Comparison of ENCODE assay signal across 29 cellular contexts in the genomic region with DNA sequence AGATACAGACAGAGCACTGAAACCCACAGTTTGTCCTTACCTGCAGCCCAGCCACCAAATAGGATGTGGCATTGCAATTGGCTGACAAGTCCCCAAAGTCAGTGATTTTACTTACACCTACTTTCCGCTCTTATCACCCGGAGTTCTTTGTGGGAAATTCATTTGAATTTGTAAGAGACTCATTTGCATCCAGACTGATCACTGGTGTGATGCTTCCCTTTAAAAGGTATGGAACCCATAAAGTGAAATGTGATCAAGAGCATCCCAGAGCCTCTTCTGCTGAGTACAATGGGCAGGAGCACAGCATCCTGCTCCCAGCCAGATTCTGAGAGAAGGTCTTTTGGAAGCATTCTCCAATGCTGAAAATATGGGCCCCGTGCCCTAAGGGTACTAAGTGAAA.
"Had no signal": no experiment of that assay in that cellular context is flagged by ENCODE, and none has a peak within 500 bp of the region (broad histone marks: within the 10 kb centered on the region; RNA-seq: fewer than 3 reads in every experiment).

No MANE protein-coding gene starts in this region.

- H3K27ac ChIP-seq: ascending aorta, body of pancreas, Peyer's patch, RWPE1, SJSA1 had no signal

- H3K4me3 Mint-ChIP-seq: activated B cell treated with CpG ODN at 0.5 μM for 24 hours; activated CD4-positive, alpha-beta memory T cell treated with anti-CD3 and anti-CD28 coated beads for 36 hours; activated CD4-positive, alpha-beta T cell treated with anti-CD3 and anti-CD28 coated beads, Interleukin-2, amount 10 ng/mL, durations not matched to agents 7 days and 5 days; activated naive CD8-positive, alpha-beta T cell treated with anti-CD3 and anti-CD28 coated beads, Interleukin-2, amount 50 U/mL, for 24 hours; activated T-cell treated with anti-CD3 and anti-CD28 coated beads, Interleukin-2, amount 50 U/mL, for 4 hours; T-helper 17 cell had no signal

- DNase-seq: activated B cell treated with CpG ODN at 0.5 μM for 24 hours; activated CD4-positive, alpha-beta memory T cell treated with anti-CD3 and anti-CD28 coated beads for 36 hours; activated CD4-positive, alpha-beta T cell treated with anti-CD3 and anti-CD28 coated beads for 1 hour; activated CD4-positive, alpha-beta T cell treated with anti-CD3 and anti-CD28 coated beads, Interleukin-2, amount 10 ng/mL, durations not matched to agents 7 days and 5 days; activated CD8-positive, alpha-beta memory T cell treated with anti-CD3 and anti-CD28 coated beads for 24 hours; activated effector memory CD4-positive, alpha-beta T cell treated with anti-CD3 and anti-CD28 coated beads, Interleukin-2, amount 50 U/mL, for 16 hours; activated naive CD4-positive, alpha-beta T cell treated with Interleukin-2 at 50 U/mL for 16 hours; activated naive CD8-positive, alpha-beta T cell treated with anti-CD3 and anti-CD28 coated beads, Interleukin-2, amount 50 U/mL, for 24 hours; activated T-cell treated with anti-CD3 and anti-CD28 coated beads, Interleukin-2, amount 50 U/mL, for 4 hours; amniotic stem cell; body of pancreas; central memory CD4-positive, alpha-beta T cell; NCI-H1092; NCI-H1417; NCI-H1930; NCI-H2171; NCI-H2227 treated with DMSO at 0.1 percent for 48 hours; NCI-H446 treated with DMSO at 0.1 percent for 48 hours; NCI-H524 treated with DMSO at 0.1 percent for 48 hours; NCI-H82; Peyer's patch; Right ventricle myocardium superior; T-helper 17 cell; T-helper 9 cell had no signal

- H3K9me3 ChIP-seq: ascending aorta, Peyer's patch, SJSA1 had no signal

- H3K9me3 Mint-ChIP-seq: activated CD4-positive, alpha-beta T cell treated with anti-CD3 and anti-CD28 coated beads, Interleukin-2, amount 10 ng/mL, durations not matched to agents 7 days and 5 days; activated T-cell treated with anti-CD3 and anti-CD28 coated beads, Interleukin-2, amount 50 U/mL, for 4 hours had no signal

- H3K27me3 Mint-ChIP-seq: activated CD4-positive, alpha-beta memory T cell treated with anti-CD3 and anti-CD28 coated beads for 36 hours; activated CD4-positive, alpha-beta T cell treated with anti-CD3 and anti-CD28 coated beads, Interleukin-2, amount 10 ng/mL, durations not matched to agents 7 days and 5 days; T-helper 17 cell had no signal

- H3K27ac Mint-ChIP-seq: activated B cell treated with CpG ODN at 0.5 μM for 24 hours; activated CD4-positive, alpha-beta memory T cell treated with anti-CD3 and anti-CD28 coated beads for 36 hours; activated CD4-positive, alpha-beta T cell treated with anti-CD3 and anti-CD28 coated beads, Interleukin-2, amount 10 ng/mL, durations not matched to agents 7 days and 5 days; activated naive CD4-positive, alpha-beta T cell treated with anti-CD3 and anti-CD28 coated beads, Interleukin-2, amount 50 U/mL, for 72 hours; activated naive CD8-positive, alpha-beta T cell treated with anti-CD3 and anti-CD28 coated beads, Interleukin-2, amount 50 U/mL, for 24 hours; T-helper 17 cell had no signal

- H3K36me3 Mint-ChIP-seq: activated CD4-positive, alpha-beta memory T cell treated with anti-CD3 and anti-CD28 coated beads for 36 hours had no signal

- H3K4me1 ChIP-seq: ascending aorta, body of pancreas, Peyer's patch, SJSA1 had no signal

- ATAC-seq: activated naive CD4-positive, alpha-beta T cell treated with anti-CD3 and anti-CD28 coated beads, Interleukin-2, amount 50 U/mL, for 72 hours; activated naive CD8-positive, alpha-beta T cell treated with anti-CD3 and anti-CD28 coated beads, Interleukin-2, amount 50 U/mL, for 24 hours; activated T-cell treated with anti-CD3 and anti-CD28 coated beads, Interleukin-2, amount 50 U/mL, for 4 hours; body of pancreas; SK-N-SH treated with all-trans-retinoic acid at 6 μM for 48 hours; T-helper 17 cell had no signal

- H3K27me3 ChIP-seq: ascending aorta, body of pancreas, Peyer's patch, SJSA1 had no signal

- H3K4me1 Mint-ChIP-seq: activated B cell treated with CpG ODN at 0.5 μM for 24 hours; activated CD4-positive, alpha-beta T cell treated with anti-CD3 and anti-CD28 coated beads, Interleukin-2, amount 10 ng/mL, durations not matched to agents 7 days and 5 days; activated naive CD8-positive, alpha-beta T cell treated with anti-CD3 and anti-CD28 coated beads, Interleukin-2, amount 50 U/mL, for 24 hours had no signal
